2 cellular contexts compared by ENCODE assay signal in the genomic region with DNA sequence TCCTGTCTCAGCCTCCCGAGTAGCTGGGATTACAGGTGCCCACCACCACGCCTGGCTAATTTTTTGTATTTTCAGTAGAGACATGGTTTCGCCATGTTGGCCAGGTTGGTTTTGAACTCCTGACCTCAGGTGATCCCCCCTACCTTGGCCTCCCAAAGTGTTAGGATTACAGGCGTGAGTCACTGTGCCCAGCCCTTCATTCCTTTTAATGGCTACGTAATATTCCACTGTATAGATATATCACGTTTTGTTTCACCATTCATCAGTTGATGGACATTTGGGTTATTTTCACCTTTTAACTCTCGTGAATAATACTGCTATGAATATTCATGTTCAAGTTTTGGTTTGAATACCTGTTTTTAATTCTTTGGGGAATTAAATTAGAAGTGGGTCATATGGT.
TF ChIP-seq lines count a peak whose summit lies in the region.

No MANE protein-coding gene starts in this region.

TF ChIP-seq in HEK293, 187 proteins besides CTCF, POLR2A, EP300 and RAD21 (continued from another document):
- TF ChIP-seq ZSCAN5A (tag by site-specific recombination; IDR thresholded peaks at IDR 0.05), result no peak

TF ChIP-seq in K562, 482 proteins besides CTCF, POLR2A, EP300 and RAD21 (continued from another document):
- no peak for TF ChIP-seq THAP12 (CRISPR knock-in tag; IDR thresholded peaks at IDR 0.05)
- TF ChIP-seq ZNF146 (CRISPR knock-in tag; IDR thresholded peaks at IDR 0.05; ENCODE audit: unreplicated experiment), result peak; percentile 79
- TF ChIP-seq ZNF280B (CRISPR knock-in tag; IDR thresholded peaks at IDR 0.05), result no peak
